14 cellular contexts compared by ENCODE assay signal in the genomic region with DNA sequence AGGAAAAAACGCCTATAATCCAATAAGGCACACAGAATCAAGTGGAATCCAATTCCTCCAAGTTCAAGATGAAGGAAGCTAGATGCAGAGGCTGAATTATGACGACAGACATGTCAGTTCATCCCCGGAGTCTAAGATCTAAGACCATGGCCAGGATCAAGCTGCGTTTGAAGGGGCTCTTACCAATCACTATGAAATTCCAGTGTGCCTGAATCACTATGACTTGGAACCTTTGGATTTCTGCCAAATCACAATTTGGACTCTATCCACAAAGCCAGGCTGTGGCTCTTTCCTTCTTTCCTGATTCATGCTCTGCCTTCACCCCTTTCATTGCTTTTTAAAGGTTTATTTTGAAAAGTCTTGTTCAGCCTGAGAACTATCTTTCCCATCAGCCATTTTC. TPM values are rescaled to one million over a fixed set of nuclear protein-coding genes. Genes with fewer than 3 reads are reported as not detected.
A peak's percentile ranks its signal among the peaks of the same experiment; 100 is the strongest.
DNase-seq lines count a peak whose midpoint lies in the region; ATAC-seq and TF ChIP-seq lines count a peak whose summit lies in the region.
"Had no signal": no experiment of that assay in that cellular context is flagged by ENCODE, and none has a peak within 500 bp of the region (broad histone marks: within the 10 kb centered on the region; RNA-seq: fewer than 3 reads in every experiment).

No MANE protein-coding gene starts in this region.

- H3K9me3 ChIP-seq in GM23248 (ENCODE audit: low read depth), result no peaks in the 10 kb centered on the region
- H3K9me3 ChIP-seq: right atrium auricular region had no signal

- H3K4me3 Mint-ChIP-seq in stimulated activated naive B cell treated with anti-CD40 and anti-IgM and Interleukin-4, amounts not matched to agents 10 μg/mL and 1 μg/mL and 100 μg/mL, for 72 hours, result no peak overlapping the region
- H3K4me3 Mint-ChIP-seq: CD4-positive, alpha-beta T cell had no signal

- H4K20me1 ChIP-seq in GM23248 (ENCODE audit: insufficient read depth), result no peaks in the 10 kb centered on the region

- peaks cover 15% of the 10 kb centered on the region for H3K4me1 ChIP-seq in GM23248 (ENCODE audit: insufficient read depth)
- H3K4me1 ChIP-seq: right atrium auricular region had no signal

- H3K27ac ChIP-seq in GM23248, result peak overlapping the region; percentile 32; the same call in 1 of the 2 replicates
- H3K27ac ChIP-seq: right atrium auricular region had no signal

- H3F3A ChIP-seq in GM23248 (ENCODE audit: insufficient read depth), result peaks cover 16% of the 10 kb centered on the region

- no peaks in the 10 kb centered on the region; the same call in 1 of the 2 replicates for H3K9me2 ChIP-seq in GM23248 (ENCODE audit: insufficient read depth)

- H3K9me3 Mint-ChIP-seq in stimulated activated naive B cell treated with anti-CD40 and anti-IgM and Interleukin-4, amounts not matched to agents 10 μg/mL and 1 μg/mL and 100 μg/mL, for 72 hours, result peaks cover 2 to 4% of the 10 kb centered on the region in 2 donors
- H3K9me3 Mint-ChIP-seq: CD4-positive, alpha-beta T cell had no signal

- H3K9ac ChIP-seq in GM23248, result no peak overlapping the region

- in situ Hi-C loops in ACHN (cut with HindIII; ENCODE audit: low pct_ligation_motif_present, low pct_unique_long_range_greater_than_20kb, low sequenced_read_pairs) (no loop called here), GM23248 (cut with MboI) (no loop called here)

- no peaks in the 10 kb centered on the region for H3K36me3 Mint-ChIP-seq in stimulated activated naive B cell treated with anti-CD40 and anti-IgM and Interleukin-4, amounts not matched to agents 10 μg/mL and 1 μg/mL and 100 μg/mL, for 72 hours

- H3K4me3 ChIP-seq in GM23248, result no peak overlapping the region
- H3K4me3 ChIP-seq: right atrium auricular region had no signal

- ATAC-seq in SK-N-SH treated with all-trans-retinoic acid at 6 μM for 48 hours (peak; percentile 91), HG02610 (IDR thresholded peaks at IDR 0.05; ENCODE audit: unreplicated experiment) (no peak), esophagus mucosa (no peak)
- no peak for ATAC-seq in stimulated activated naive B cell treated with anti-CD40 and anti-IgM and Interleukin-4, amounts not matched to agents 10 μg/mL and 1 μg/mL and 100 μg/mL, for 72 hours (replicated peaks)

- no peaks in the 10 kb centered on the region; the same call in 1 of the 2 replicates for H3K27me3 ChIP-seq in GM23248 (replicated peaks; ENCODE audit: insufficient read depth)

- DNase-seq in ACHN (peak; percentile 85), GM23248 (peak; percentile 87), glomerular visceral epithelial cell (ENCODE audit: extremely low spot score) (peak; percentile 77), NCI-H2081 (lab: John Stamatoyannopoulos, UW) (no peak)
- no peak for DNase-seq in stimulated activated naive B cell treated with anti-CD40 and anti-IgM and Interleukin-4, amounts not matched to agents 10 μg/mL and 1 μg/mL and 100 μg/mL, for 72 hours
- DNase-seq: activated gamma-delta T cell treated with Interleukin-2 at 50 U/mL for 16 hours; CD4-positive, alpha-beta T cell; head of caudate nucleus; NCI-H82; trophoblast cell had no signal

- H3K27me3 Mint-ChIP-seq in stimulated activated naive B cell treated with anti-CD40 and anti-IgM and Interleukin-4, amounts not matched to agents 10 μg/mL and 1 μg/mL and 100 μg/mL, for 72 hours, result peaks cover 62 to 77% of the 10 kb centered on the region in 2 donors

- WGBS in GM23248 (ENCODE audit: low coverage in 1 of 2, low lambda C conversion rate in 2 of 2, missing lambda C conversion rate in 2 of 2), 2 experiments, result 0% methylated on average over 4 of the region's 4 CpGs

- H2AFZ ChIP-seq in GM23248, result no peak overlapping the region

- no peaks in the 10 kb centered on the region for H3K4me1 Mint-ChIP-seq in stimulated activated naive B cell treated with anti-CD40 and anti-IgM and Interleukin-4, amounts not matched to agents 10 μg/mL and 1 μg/mL and 100 μg/mL, for 72 hours

- no peaks in the 10 kb centered on the region for H3K36me3 ChIP-seq in GM23248 (ENCODE audit: low read depth)
- H3K36me3 ChIP-seq: right atrium auricular region had no signal

- H3K79me2 ChIP-seq in GM23248 (ENCODE audit: insufficient read depth), result no peaks in the 10 kb centered on the region

- H3K4me2 ChIP-seq in GM23248 (ENCODE audit: unreplicated experiment), result peak overlapping the region; percentile 55

- no peak overlapping the region for H3K27ac Mint-ChIP-seq in stimulated activated naive B cell treated with anti-CD40 and anti-IgM and Interleukin-4, amounts not matched to agents 10 μg/mL and 1 μg/mL and 100 μg/mL, for 72 hours
- H3K27ac Mint-ChIP-seq: CD4-positive, alpha-beta T cell had no signal

TF ChIP-seq in SK-N-SH treated with all-trans-retinoic acid at 6 μM for 48 hours, 23 proteins besides CTCF, POLR2A, EP300 and RAD21:
- TF ChIP-seq, protein P1, sequence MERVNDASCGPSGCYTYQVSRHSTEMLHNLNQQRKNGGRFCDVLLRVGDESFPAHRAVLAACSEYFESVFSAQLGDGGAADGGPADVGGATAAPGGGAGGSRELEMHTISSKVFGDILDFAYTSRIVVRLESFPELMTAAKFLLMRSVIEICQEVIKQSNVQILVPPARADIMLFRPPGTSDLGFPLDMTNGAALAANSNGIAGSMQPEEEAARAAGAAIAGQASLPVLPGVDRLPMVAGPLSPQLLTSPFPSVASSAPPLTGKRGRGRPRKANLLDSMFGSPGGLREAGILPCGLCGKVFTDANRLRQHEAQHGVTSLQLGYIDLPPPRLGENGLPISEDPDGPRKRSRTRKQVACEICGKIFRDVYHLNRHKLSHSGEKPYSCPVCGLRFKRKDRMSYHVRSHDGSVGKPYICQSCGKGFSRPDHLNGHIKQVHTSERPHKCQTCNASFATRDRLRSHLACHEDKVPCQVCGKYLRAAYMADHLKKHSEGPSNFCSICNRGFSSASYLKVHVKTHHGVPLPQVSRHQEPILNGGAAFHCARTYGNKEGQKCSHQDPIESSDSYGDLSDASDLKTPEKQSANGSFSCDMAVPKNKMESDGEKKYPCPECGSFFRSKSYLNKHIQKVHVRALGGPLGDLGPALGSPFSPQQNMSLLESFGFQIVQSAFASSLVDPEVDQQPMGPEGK (CRISPR knock-in tag; IDR thresholded peaks at IDR 0.05; ENCODE audit: borderline replicate concordance), result 0 out of 2 replicates have a peak, but pooled peaks have one; percentile 14
- TF ChIP-seq RARB (CRISPR knock-in tag; IDR thresholded peaks at IDR 0.05), result no peak

RNA-seq across cellular contexts. Expression of a gene that starts 17.1 kb away (rescaled TPM):
- total RNA-seq in GM23248 (2014; rRNA removed; shearing (Covaris generic)), result not detected in 2 replicates
- polyA plus RNA-seq in GM23248 (2016; fragmentation: Nextera tagmentation; extraction: Ambion mirVana), result not detected in 2 replicates
- not detected for total RNA-seq in esophagus mucosa
- total RNA-seq: CD4-positive, alpha-beta T cell; right atrium auricular region had no signal

RNA-seq across cellular contexts. Expression of a gene that starts 27.1 kb away (rescaled TPM):
- not detected in 2 replicates for total RNA-seq in GM23248 (2014; rRNA removed; shearing (Covaris generic))
- polyA plus RNA-seq in GM23248 (2016; fragmentation: Nextera tagmentation; extraction: Ambion mirVana), result not detected in 2 replicates
- not detected for total RNA-seq in esophagus mucosa
- total RNA-seq: CD4-positive, alpha-beta T cell; right atrium auricular region had no signal

Comparison
In these comparisons a context has a peak if more than half of its experiments do, and no peak if none do; other contexts are left out.
1. DNase-seq: peak in ACHN (single experiment), GM23248 (single experiment) and glomerular visceral epithelial cell (single experiment); none in stimulated activated naive B cell treated with anti-CD40 and anti-IgM and Interleukin-4, amounts not matched to agents 10 μg/mL and 1 μg/mL and 100 μg/mL, for 72 hours (single experiment) and NCI-H2081 (0 of 2).